9 cellular contexts compared by ENCODE assay signal in the genomic region with DNA sequence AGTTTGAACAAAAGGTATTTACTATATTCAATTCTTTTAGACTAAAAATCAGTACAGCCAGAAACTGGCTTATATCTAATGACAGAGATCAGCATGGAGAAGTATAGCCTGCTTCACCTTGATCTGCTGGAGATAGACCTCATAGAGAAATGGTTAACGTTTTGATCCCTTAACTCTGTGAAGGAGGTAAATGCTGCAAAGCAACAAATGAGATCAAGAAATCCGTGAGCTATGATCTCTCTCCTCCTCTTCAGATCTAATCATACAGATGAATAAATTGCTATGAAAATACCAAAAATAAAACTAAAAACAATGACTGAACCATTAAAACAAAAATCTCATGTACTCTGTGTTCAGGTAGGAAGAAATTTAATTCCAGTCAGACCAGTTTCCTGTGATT. TPM values are rescaled to one million over a fixed set of nuclear protein-coding genes. Genes with fewer than 3 reads are reported as not detected.
A peak's percentile ranks its signal among the peaks of the same experiment; 100 is the strongest.
DNase-seq lines count a peak whose midpoint lies in the region; ATAC-seq and TF ChIP-seq lines count a peak whose summit lies in the region.
"Had no signal": no experiment of that assay in that cellular context is flagged by ENCODE, and none has a peak within 500 bp of the region (broad histone marks: within the 10 kb centered on the region; RNA-seq: fewer than 3 reads in every experiment).

No MANE protein-coding gene starts in this region.

- no peak overlapping the region for H3K4me2 ChIP-seq in neuronal stem cell (ENCODE audit: insufficient read depth, low read length, poor library complexity, severe bottlenecking)

- no peak overlapping the region for H3K23ac ChIP-seq in neuronal stem cell (ENCODE audit: low read depth, low read length, poor library complexity)

- H3K9me3 Mint-ChIP-seq in endodermal cell: peaks cover 3% of the 10 kb centered on the region
- peaks cover 1% of the 10 kb centered on the region for H3K9me3 Mint-ChIP-seq in activated CD4-positive, alpha-beta T cell treated with anti-CD3 and anti-CD28 coated beads for 36 hours (ENCODE audit: low read depth)

- H3K79me1 ChIP-seq in neuronal stem cell (ENCODE audit: low read depth, low read length): no peaks in the 10 kb centered on the region

- DNase-seq in T-helper 17 cell (no peak), lower leg skin (ENCODE audit: low spot score in 2 of 2) (no peak), endodermal cell (no peak), upper lobe of left lung (no peak), neuronal stem cell (ENCODE audit: low spot score) (no peak)
- no peak for DNase-seq in activated CD4-positive, alpha-beta T cell treated with anti-CD3 and anti-CD28 coated beads for 36 hours

- no peak overlapping the region for H4K91ac ChIP-seq in neuronal stem cell (ENCODE audit: low read depth, low read length, poor library complexity)

- H2BK5ac ChIP-seq in neuronal stem cell (ENCODE audit: low read length): no peak overlapping the region

- H3K36me3 Mint-ChIP-seq in T-helper 17 cell (ENCODE audit: low read depth): peaks cover 2% of the 10 kb centered on the region
- peaks cover 8% of the 10 kb centered on the region for H3K36me3 Mint-ChIP-seq in endodermal cell (ENCODE audit: low read depth)
- no peaks in the 10 kb centered on the region for H3K36me3 Mint-ChIP-seq in activated CD4-positive, alpha-beta T cell treated with anti-CD3 and anti-CD28 coated beads for 36 hours (ENCODE audit: low read depth)

- TF ChIP-seq CTCF in lower leg skin (IDR thresholded peaks at IDR 0.05): no peak
- TF ChIP-seq CTCF in endodermal cell (conservative IDR thresholded peaks at IDR 0.05): no peak
- TF ChIP-seq CTCF in upper lobe of left lung (IDR thresholded peaks at IDR 0.05): no peak

- H3K4me1 ChIP-seq in ACC112 (ENCODE audit: control insufficient read depth, insufficient read depth, low read length, unreplicated experiment): peaks cover 2% of the 10 kb centered on the region
- H3K4me1 ChIP-seq in endodermal cell (ENCODE audit: control insufficient read depth, insufficient read depth, low read length): no peaks in the 10 kb centered on the region
- H3K4me1 ChIP-seq in upper lobe of left lung: no peaks in the 10 kb centered on the region
- H3K4me1 ChIP-seq in neuronal stem cell (ENCODE audit: control insufficient read depth in 2 of 2, insufficient read depth in 1 of 2, low read depth in 1 of 2, low read length in 2 of 2): no peaks in the 10 kb centered on the region

- TF ChIP-seq EP300 in upper lobe of left lung (IDR thresholded peaks at IDR 0.05): no peak

- no peak overlapping the region for H3K14ac ChIP-seq in neuronal stem cell (ENCODE audit: low read length)

- H3K36me3 ChIP-seq in ACC112 (ENCODE audit: insufficient read depth, low read length): no peaks in the 10 kb centered on the region
- no peaks in the 10 kb centered on the region for H3K36me3 ChIP-seq in endodermal cell (ENCODE audit: control insufficient read depth, insufficient read depth, low read length)
- H3K36me3 ChIP-seq in upper lobe of left lung: no peaks in the 10 kb centered on the region
- H3K36me3 ChIP-seq in neuronal stem cell (replicated peaks in 1 of 2; ENCODE audit: control insufficient read depth in 2 of 2, insufficient read depth in 2 of 2, low read length in 2 of 2): peaks cover 0 to 54% of the 10 kb centered on the region in 2 donors

- H3K9me3 ChIP-seq in T-helper 17 cell (ENCODE audit: control insufficient read depth, low read length, poor library complexity, severe bottlenecking): no peaks in the 10 kb centered on the region
- peaks cover 6% of the 10 kb centered on the region for H3K9me3 ChIP-seq in endodermal cell (ENCODE audit: control insufficient read depth, low read length)
- no peaks in the 10 kb centered on the region for H3K9me3 ChIP-seq in upper lobe of left lung
- peaks cover 0 to 18% of the 10 kb centered on the region in 2 donors for H3K9me3 ChIP-seq in neuronal stem cell (replicated peaks in 1 of 2; ENCODE audit: control insufficient read depth in 2 of 2, insufficient read depth in 1 of 2, low read depth in 1 of 2, low read length in 2 of 2)

- peak overlapping the region; percentile 6 for H3K27ac Mint-ChIP-seq in T-helper 17 cell
- no peak overlapping the region for H3K27ac Mint-ChIP-seq in endodermal cell
- no peak overlapping the region for H3K27ac Mint-ChIP-seq in activated CD4-positive, alpha-beta T cell treated with anti-CD3 and anti-CD28 coated beads for 36 hours

- no peak overlapping the region for H3K4ac ChIP-seq in neuronal stem cell (ENCODE audit: low read length)

- H2AFZ ChIP-seq in ACC112 (ENCODE audit: low read length, unreplicated experiment) (peak overlapping the region; percentile 76), neuronal stem cell (ENCODE audit: low read length) (no peak overlapping the region)

- H3K27me3 Mint-ChIP-seq in T-helper 17 cell (no peaks in the 10 kb centered on the region), endodermal cell (ENCODE audit: insufficient read depth) (peaks cover 14% of the 10 kb centered on the region)
- peaks cover 14% of the 10 kb centered on the region for H3K27me3 Mint-ChIP-seq in activated CD4-positive, alpha-beta T cell treated with anti-CD3 and anti-CD28 coated beads for 36 hours

- TF ChIP-seq POLR2A in lower leg skin (IDR thresholded peaks at IDR 0.05): no peak
- TF ChIP-seq POLR2A in upper lobe of left lung (IDR thresholded peaks at IDR 0.05): no peak

- H2BK120ac ChIP-seq in neuronal stem cell (ENCODE audit: low read depth, low read length): no peak overlapping the region

- peak overlapping the region; percentile 68 for H3K4me3 Mint-ChIP-seq in T-helper 17 cell
- no peak overlapping the region for H3K4me3 Mint-ChIP-seq in endodermal cell
- no peak overlapping the region for H3K4me3 Mint-ChIP-seq in activated CD4-positive, alpha-beta T cell treated with anti-CD3 and anti-CD28 coated beads for 36 hours

- H3K27ac ChIP-seq in ACC112 (ENCODE audit: low read depth, low read length): no peak overlapping the region
- no peak overlapping the region for H3K27ac ChIP-seq in endodermal cell (ENCODE audit: low read depth, low read length)
- no peak overlapping the region for H3K27ac ChIP-seq in upper lobe of left lung
- H3K27ac ChIP-seq in neuronal stem cell (replicated peaks; ENCODE audit: low read length): no peak overlapping the region

- no peak overlapping the region for H3K18ac ChIP-seq in neuronal stem cell (ENCODE audit: low read length)

- H3K27me3 ChIP-seq in ACC112 (ENCODE audit: insufficient read depth, low read length) (peaks cover 17% of the 10 kb centered on the region), endodermal cell (ENCODE audit: control insufficient read depth, insufficient read depth, low read length, poor library complexity, severe bottlenecking) (no peaks in the 10 kb centered on the region), upper lobe of left lung (no peaks in the 10 kb centered on the region), neuronal stem cell (ENCODE audit: control insufficient read depth in 3 of 3, insufficient read depth in 3 of 3, low read depth in 1 of 3, low read length in 3 of 3) (no peaks in the 10 kb centered on the region)

- peak overlapping the region; percentile 60 for H3K4me3 ChIP-seq in ACC112 (ENCODE audit: low read depth, low read length)
- peak overlapping the region; percentile 3 for H3K4me3 ChIP-seq in lower leg skin (ENCODE audit: low read depth, poor library complexity, severe bottlenecking)
- H3K4me3 ChIP-seq in endodermal cell (ENCODE audit: low read length): no peak overlapping the region
- H3K4me3 ChIP-seq in upper lobe of left lung: peak overlapping the region in 2 of 4 donors; percentile 23
- H3K4me3 ChIP-seq in neuronal stem cell (ENCODE audit: low read length in 2 of 2): no peak overlapping the region

- H2BK15ac ChIP-seq in neuronal stem cell (ENCODE audit: low read length): no peak overlapping the region

- no peak overlapping the region for H2AK5ac ChIP-seq in neuronal stem cell (ENCODE audit: low read depth, low read length)

- 19 to 30% methylated on average over 2 of the region's 2 CpGs for WGBS in lower leg skin, 2 donors
- WGBS in endodermal cell (ENCODE audit: insufficient coverage in 1 of 2, insufficient read length in 1 of 2), 2 experiments: 89 to 94% methylated on average over 2 of the region's 2 CpGs
- 60 to 65% methylated on average over 2 of the region's 2 CpGs for WGBS in upper lobe of left lung, 2 donors
- no CpG with 5 or more reads among the region's 2 CpGs for WGBS in neuronal stem cell (ENCODE audit: extremely low coverage in 2 of 2, insufficient read length in 2 of 2, insufficient replicate concordance in 1 of 2), 2 donors

- no peak overlapping the region for H3K9ac ChIP-seq in endodermal cell (ENCODE audit: extremely low read depth, low read length, poor library complexity, severe bottlenecking)
- H3K9ac ChIP-seq in neuronal stem cell (ENCODE audit: low read depth, low read length, poor library complexity): no peak overlapping the region

- peak; percentile 5 for ATAC-seq in GM18858 (IDR thresholded peaks at IDR 0.05; ENCODE audit: unreplicated experiment)
- ATAC-seq in T-helper 17 cell: no peak
- no peak for ATAC-seq in activated CD4-positive, alpha-beta T cell treated with anti-CD3 and anti-CD28 coated beads for 36 hours
- ATAC-seq in upper lobe of left lung (ENCODE audit: low FRiP score in 2 of 2): no peak
- ATAC-seq: Right ventricle myocardium inferior had no signal

- CTCF ChIA-PET in activated CD4-positive, alpha-beta T cell treated with anti-CD3 and anti-CD28 coated beads for 36 hours (lab: Charles Lee): no interaction called here

- H4K8ac ChIP-seq in neuronal stem cell (ENCODE audit: low read depth, low read length): no peak overlapping the region

- no peak overlapping the region for H2BK12ac ChIP-seq in neuronal stem cell (ENCODE audit: low read length)

- H3K79me2 ChIP-seq in ACC112 (ENCODE audit: control insufficient read depth, insufficient read depth, low read length, unreplicated experiment): no peaks in the 10 kb centered on the region

- H3K4me1 Mint-ChIP-seq in T-helper 17 cell (no peaks in the 10 kb centered on the region), endodermal cell (no peaks in the 10 kb centered on the region)
- H3K4me1 Mint-ChIP-seq in activated CD4-positive, alpha-beta T cell treated with anti-CD3 and anti-CD28 coated beads for 36 hours: peaks cover 11% of the 10 kb centered on the region

- POLR2A ChIA-PET in activated CD4-positive, alpha-beta T cell treated with anti-CD3 and anti-CD28 coated beads for 36 hours (lab: Charles Lee): no interaction called here

- intact Hi-C loops in lower leg skin (cut with DNase I; ENCODE audit: low total_unique reads): no loop called here
- intact Hi-C loops in activated CD4-positive, alpha-beta T cell treated with anti-CD3 and anti-CD28 coated beads for 36 hours (cut with DNase I, micrococcal nuclease): no loop called here

RNA-seq across cellular contexts. Expression of a gene that starts 42.8 kb away (rescaled TPM):
- total RNA-seq in T-helper 17 cell (under 1 TPM in 1 of 2 donors, not detected in 1; 0.77 TPM), lower leg skin (not detected), endodermal cell (1 to 10 TPM; 4.2 TPM), upper lobe of left lung (under 1 TPM in 3 of 6 donors, not detected in 3; 0.20 to 0.49 (median 0.44) TPM)
- polyA plus RNA-seq in endodermal cell (2013, experiment 1 of 2): 3.6 TPM
- 4.1 TPM for polyA plus RNA-seq in endodermal cell (2013, experiment 2 of 2)
- total RNA-seq in activated CD4-positive, alpha-beta T cell treated with anti-CD3 and anti-CD28 coated beads for 36 hours: not detected
- 0.08 TPM for polyA plus RNA-seq in neuronal stem cell (2013, experiment 1 of 2)
- 0.06 TPM for polyA plus RNA-seq in neuronal stem cell (2013, experiment 2 of 2)
- total RNA-seq: Right ventricle myocardium inferior had no signal

Comparison
In these comparisons a context has a peak if more than half of its experiments do, and no peak if none do; other contexts are left out.
1. H3K4me3 ChIP-seq: peak in ACC112 (single experiment) and lower leg skin (single experiment); none in endodermal cell (single experiment) and neuronal stem cell (0 of 2).